ENCODE assay signal across 20 cellular contexts in the genomic region with DNA sequence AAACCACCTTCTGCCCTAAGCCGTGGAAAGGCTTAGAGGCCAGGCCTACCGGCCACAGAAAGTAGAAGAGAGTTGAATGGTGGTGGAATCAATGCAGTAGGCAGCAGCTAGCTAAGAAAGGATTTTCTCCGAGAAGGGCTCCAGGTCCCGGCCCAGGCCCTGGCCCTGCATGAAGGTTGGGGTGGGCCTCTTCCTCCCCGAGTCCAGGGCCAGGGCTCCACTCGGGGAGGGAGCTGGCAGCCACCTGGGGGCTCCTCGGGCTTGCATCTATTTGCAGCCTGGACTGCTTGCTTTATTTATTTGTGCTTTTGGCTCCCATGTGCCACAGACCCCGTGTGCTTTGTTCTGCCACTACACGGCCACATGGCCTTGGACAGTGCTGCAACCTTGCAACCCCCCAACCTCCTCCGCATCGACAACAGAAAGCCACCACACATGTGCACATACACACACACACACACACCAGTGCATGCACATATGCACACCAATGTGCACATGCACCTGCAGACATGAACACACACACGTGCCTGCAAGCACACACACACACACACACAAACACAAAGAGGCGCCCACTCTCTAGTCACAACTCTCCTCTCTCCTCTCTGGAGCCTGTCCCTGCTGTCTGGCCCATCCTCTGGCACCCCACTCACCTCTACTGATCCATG.
"Had no signal": no experiment of that assay in that cellular context is flagged by ENCODE, and none has a peak within 500 bp of the region (broad histone marks: within the 10 kb centered on the region; RNA-seq: fewer than 3 reads in every experiment).

No MANE protein-coding gene starts in this region.

- ATAC-seq: gastroesophageal sphincter; sciatic nerve; stimulated activated memory B cell treated with anti-CD40 and anti-IgM and Interleukin-4, amounts not matched to agents 10 μg/mL and 1 μg/mL and 100 μg/mL, for 72 hours; WTC11 had no signal

- DNase-seq: activated CD8-positive, alpha-beta memory T cell treated with anti-CD3 and anti-CD28 coated beads, Interleukin-2, amount 50 U/mL, for 48 hours; activated naive CD4-positive, alpha-beta T cell treated with Interleukin-2 at 50 U/mL for 16 hours; activated naive CD8-positive, alpha-beta T cell treated with anti-CD3 and anti-CD28 coated beads, Interleukin-2, amount 10 ng/mL, durations not matched to agents 7 days and 5 days; activated T-cell treated with anti-CD3 and anti-CD28 coated beads, Interleukin-2, amount 50 U/mL, for 48 hours; amygdala; head of caudate nucleus; hypothalamus; nephron progenitor cell; occipital lobe; small intestine; stimulated activated CD4-positive, alpha-beta T cell treated with anti-CD3 and anti-CD28 coated beads, Interleukin-15, amount 100 ng/mL, for 24 hours; T-helper 9 cell; testis; trophoblast cell had no signal

- H3K9me3 ChIP-seq: gastroesophageal sphincter, testis had no signal

- H3K36me3 ChIP-seq: gastroesophageal sphincter had no signal

- H3K27me3 ChIP-seq: gastroesophageal sphincter, testis had no signal

- FAIRE-seq: islet of Langerhans, small intestine had no signal

- H3K4me3 ChIP-seq: gastroesophageal sphincter, testis had no signal

- H3K27ac ChIP-seq: epithelial cell of prostate, gastroesophageal sphincter, testis had no signal
